In the genomic region with DNA sequence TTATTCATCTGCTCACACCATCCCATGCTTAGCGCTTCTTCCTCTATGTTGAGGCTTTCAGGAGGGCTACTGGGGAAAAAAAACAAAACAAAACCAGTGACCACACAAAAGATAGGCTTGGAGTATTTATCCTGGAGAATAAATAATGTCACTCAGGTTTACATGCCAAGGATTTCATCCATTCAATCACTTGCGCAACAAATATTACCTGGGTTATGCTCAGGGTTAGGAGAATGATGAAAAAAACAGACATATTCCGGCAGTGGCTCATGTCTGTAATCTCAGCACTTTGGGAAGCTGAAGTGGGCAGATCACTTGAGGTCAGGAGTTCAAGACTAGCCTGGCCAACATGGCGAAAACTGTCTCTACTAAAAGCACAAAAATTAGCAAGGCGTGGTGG, we compare ENCODE assay signal across 8 cellular contexts. TPM values are rescaled to one million over a fixed set of nuclear protein-coding genes. Genes with fewer than 3 reads are reported as not detected.
"Had no signal": no experiment of that assay in that cellular context is flagged by ENCODE, and none has a peak within 500 bp of the region (broad histone marks: within the 10 kb centered on the region; RNA-seq: fewer than 3 reads in every experiment).

No MANE protein-coding gene starts in this region.

- DNase-seq: H9, HCEC 1CT, KG1 had no signal

- H3K4me3 ChIP-seq: GM23338 had no signal

- FAIRE-seq: H1, H54, HTR-8/SVneo had no signal

- H2AFZ ChIP-seq: GM23338 had no signal

- ATAC-seq: GM23338 had no signal

- H3K4me2 ChIP-seq: GM23338 had no signal

RNA-seq across cellular contexts. Expression of a gene that starts 3.3 kb away (rescaled TPM):
- total RNA-seq: H1, H9 had no signal
- polyA plus RNA-seq: GM23338 had no signal

RNA-seq across cellular contexts. Expression of a gene that starts 18.5 kb away (rescaled TPM):
- total RNA-seq: GM23338, H9, HT-29 had no signal
